ENCODE assay signal across 10 cellular contexts in the genomic region with DNA sequence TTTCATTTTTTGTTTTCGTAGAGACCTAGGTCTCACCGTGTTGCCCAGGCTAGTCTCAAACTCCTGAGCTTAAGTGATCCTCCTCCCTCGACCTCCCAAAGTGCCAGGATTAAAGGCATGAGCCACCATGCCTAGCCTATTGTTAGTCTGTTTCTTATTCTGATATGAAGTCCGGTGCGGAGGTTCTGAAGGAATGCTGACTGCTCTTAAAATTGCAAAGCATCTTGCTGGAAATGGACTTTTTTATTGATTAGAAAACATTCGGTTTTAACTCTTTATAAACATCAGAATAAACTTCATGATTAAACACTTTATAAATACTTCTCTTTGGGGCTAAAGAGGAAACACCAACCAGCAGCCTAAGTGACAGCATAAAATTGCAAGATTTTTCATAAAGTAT. TPM values are rescaled to one million over a fixed set of nuclear protein-coding genes. Genes with fewer than 3 reads are reported as not detected.
DNase-seq lines count a peak whose midpoint lies in the region; ATAC-seq and TF ChIP-seq lines count a peak whose summit lies in the region.
"Had no signal": no experiment of that assay in that cellular context is flagged by ENCODE, and none has a peak within 500 bp of the region (broad histone marks: within the 10 kb centered on the region; RNA-seq: fewer than 3 reads in every experiment).

No MANE protein-coding gene starts in this region.

- intact Hi-C loops in heart left ventricle (cut with DNase I) (loop anchor here in 2 of 10 donors (2.0 to 10.0 kb wide), 2 partner anchors 65 to 69 kb away; no protein-coding TSS in a partner anchor), Right ventricle myocardium superior (cut with DNase I) (no loop called here), MCF 10A (cut with micrococcal nuclease) (loop anchor here (5.0 kb wide), 1 partner anchor 237 kb away; a partner anchor contains a TSS)

- H3K4me1 ChIP-seq in heart left ventricle (peaks cover 4 to 78% (median 36%) of the 10 kb centered on the region in 12 donors), mucosa of stomach (ENCODE audit: control insufficient read depth, insufficient read depth, low read length) (peaks cover 48% of the 10 kb centered on the region), urinary bladder (ENCODE audit: insufficient read depth) (peaks cover 2% of the 10 kb centered on the region)

- H3K4me3 Mint-ChIP-seq in MCF 10A (ENCODE audit: unreplicated experiment) = peak overlapping the region; percentile 72

- no peaks in the 10 kb centered on the region for H3K9me3 Mint-ChIP-seq in MCF 10A (ENCODE audit: unreplicated experiment)

- H3K9ac ChIP-seq in mucosa of stomach (ENCODE audit: low read length) = peak overlapping the region; percentile 42

- DNase-seq in heart left ventricle (no peak), Right ventricle myocardium superior (no peak), MCF 10A (ENCODE audit: unreplicated experiment) (peak; percentile 20), NCI-H1105 treated with DMSO at 0.1 percent for 48 hours (lab: John Stamatoyannopoulos, UW) (no peak)
- DNase-seq: NCI-H1436 treated with DMSO at 0.1 percent for 48 hours, SW 1271 had no signal

- peak overlapping the region; percentile 78 for H3K27ac Mint-ChIP-seq in MCF 10A (ENCODE audit: low read depth, unreplicated experiment)

- H3K27ac ChIP-seq in heart left ventricle = peak overlapping the region in 2 of 12 donors; percentile 70 to 82
- H3K27ac ChIP-seq in urinary bladder (ENCODE audit: low read depth) = no peak overlapping the region

- TSS peak; percentile 9 for BruUV-seq in MCF 10A (replicated peaks; lab: Mats Ljungman, UMichigan)

- peaks cover 66% of the 10 kb centered on the region for H3K36me3 Mint-ChIP-seq in MCF 10A (ENCODE audit: insufficient read depth, unreplicated experiment)

- H3K27me3 ChIP-seq in heart left ventricle (no peaks in the 10 kb centered on the region), mucosa of stomach (ENCODE audit: control insufficient read depth, insufficient read depth, low read length) (no peaks in the 10 kb centered on the region)

- peaks cover 0 to 31% (median 13%) of the 10 kb centered on the region in 9 donors for H3K36me3 ChIP-seq in heart left ventricle
- no peaks in the 10 kb centered on the region for H3K36me3 ChIP-seq in mucosa of stomach (ENCODE audit: control insufficient read depth, insufficient read depth, low read length)
- H3K36me3 ChIP-seq in urinary bladder (ENCODE audit: insufficient read depth) = no peaks in the 10 kb centered on the region

- CTCF ChIA-PET in MCF 10A (lab: Yijun Ruan, JAX) = interaction anchor here (0.6 to 7.3 kb wide), 17 partner anchors 45 to 1837 kb away, joined by 3 to 112 read pairs (median 5); no protein-coding TSS in a partner anchor

- H3K4me3 ChIP-seq in heart left ventricle (peak overlapping the region in 7 of 12 donors; percentile 0 to 98 (median 22)), mucosa of stomach (ENCODE audit: low read length) (no peak overlapping the region), urinary bladder (ENCODE audit: low read depth, low read length) (peak overlapping the region; percentile 1)

- POLR2A ChIA-PET in MCF 10A (lab: Yijun Ruan, JAX) = interaction anchor here (0.6 to 10.3 kb wide), 25 partner anchors 9 to 1305 kb away, joined by 3 to 127 read pairs (median 4); no protein-coding TSS in a partner anchor

- TF ChIP-seq CTCF in heart left ventricle (IDR thresholded peaks at IDR 0.05) = no peak
- TF ChIP-seq CTCF in MCF 10A (IDR thresholded peaks at IDR 0.05; ENCODE audit: unreplicated experiment) = no peak

- H3K9me3 ChIP-seq in heart left ventricle (no peaks in the 10 kb centered on the region), mucosa of stomach (ENCODE audit: control insufficient read depth, low read length) (no peaks in the 10 kb centered on the region)

- no peaks in the 10 kb centered on the region for H3K27me3 Mint-ChIP-seq in MCF 10A (ENCODE audit: insufficient read depth, unreplicated experiment)

- 77 to 91% (median 84%) methylated on average over 6 of the region's 6 CpGs for WGBS in heart left ventricle, 4 donors
- 69% methylated on average over 6 of the region's 6 CpGs for WGBS in urinary bladder

- ATAC-seq in heart left ventricle = no peak
- ATAC-seq in Right ventricle myocardium superior (ENCODE audit: poor library complexity) = no peak
- ATAC-seq in GM21423 (IDR thresholded peaks at IDR 0.05; ENCODE audit: unreplicated experiment) = no peak
- no peak for ATAC-seq in HG02981 (IDR thresholded peaks at IDR 0.05; ENCODE audit: unreplicated experiment)

- no peak for TF ChIP-seq POLR2A in heart left ventricle (IDR thresholded peaks at IDR 0.05)

- H3K4me1 Mint-ChIP-seq in MCF 10A (ENCODE audit: insufficient read depth, unreplicated experiment) = peaks cover 22% of the 10 kb centered on the region

RNA-seq across cellular contexts. Expression of a gene that starts 3.2 kb away (rescaled TPM):
- total RNA-seq in heart left ventricle (10 to 100 TPM in 2 of 9 donors, 1 to 10 TPM in 7; 3.2 to 33.7 (median 6.0) TPM), Right ventricle myocardium superior (4.6 TPM), MCF 10A (2022) (38.2 and 52.8 TPM in 2 replicates), urinary bladder (17.0 TPM)
- polyA plus RNA-seq in heart left ventricle (1 to 10 TPM; 3.0 to 3.3 TPM), urinary bladder (25.3 TPM)
